20 cellular contexts compared by ENCODE assay signal in genomic region chr1:215718888-215719287, GRCh38.
DNase-seq lines count a peak whose midpoint lies in the region; ATAC-seq and TF ChIP-seq lines count a peak whose summit lies in the region.
"Had no signal": no experiment of that assay in that cellular context is flagged by ENCODE, and none has a peak within 500 bp of the region (broad histone marks: within the 10 kb centered on the region; RNA-seq: fewer than 3 reads in every experiment).

No MANE protein-coding gene starts in this region.

- dilution Hi-C loops in IMR-90 (cut with HindIII; ENCODE audit: low sequenced_read_pairs, unreplicated experiment) = no loop called here

- H2BK20ac ChIP-seq in IMR-90 (ENCODE audit: low read depth, low read length) = peak overlapping the region; percentile 83

- no peaks in the 10 kb centered on the region for H3K9me3 ChIP-seq in heart left ventricle
- H3K9me3 ChIP-seq in IMR-90 (ENCODE audit: control insufficient read depth, insufficient read depth, low read length) = no peaks in the 10 kb centered on the region
- H3K9me3 ChIP-seq: BLaER1, Peyer's patch, SJCRH30 had no signal

- TF ChIP-seq POLR2A in heart left ventricle (IDR thresholded peaks at IDR 0.05) (no peak), IMR-90 (IDR thresholded peaks at IDR 0.05; ENCODE audit: low read depth, low read length) (no peak)

- no peak for TF ChIP-seq RAD21 in IMR-90 (IDR thresholded peaks at IDR 0.05; ENCODE audit: low read length)

- H4K91ac ChIP-seq in IMR-90 (ENCODE audit: insufficient read depth, low read depth, low read length) = peak overlapping the region; percentile 17

- H3K4me2 ChIP-seq in IMR-90 (ENCODE audit: low read depth, low read length) = no peak overlapping the region
- H3K4me2 ChIP-seq: BLaER1 had no signal

- intact Hi-C loops in heart left ventricle (cut with DNase I) (no loop called here), Right ventricle myocardium inferior (cut with DNase I) (no loop called here), IMR-90 (cut with micrococcal nuclease) (no loop called here)

- H2BK15ac ChIP-seq in IMR-90 (ENCODE audit: low read depth, low read length) = peak overlapping the region; percentile 31; the same call in 1 of the 3 replicates

- H2AFZ ChIP-seq in IMR-90 (replicated peaks; ENCODE audit: low read length, poor library complexity) = peak overlapping the region; percentile 71

- peak overlapping the region; percentile 68 for H3K4ac ChIP-seq in IMR-90 (ENCODE audit: low read depth, low read length)

- H3K4me3 ChIP-seq in heart left ventricle (no peak overlapping the region), IMR-90 (ENCODE audit: insufficient read depth, low read depth, low read length) (no peak overlapping the region)
- H3K4me3 ChIP-seq: BLaER1, Peyer's patch, SJCRH30 had no signal

- TF ChIP-seq CTCF in heart left ventricle (IDR thresholded peaks at IDR 0.05) (no peak), IMR-90 (conservative IDR thresholded peaks at IDR 0.05; ENCODE audit: low read depth, low read length) (no peak)

- H3K27me3 ChIP-seq in heart left ventricle (no peaks in the 10 kb centered on the region), IMR-90 (ENCODE audit: control insufficient read depth, insufficient read depth, low read length) (no peaks in the 10 kb centered on the region)
- H3K27me3 ChIP-seq: BLaER1, Peyer's patch, SJCRH30 had no signal

- WGBS in heart left ventricle, 4 donors = 11 to 55% (median 34%) methylated on average over 1 of the region's 1 CpG
- no CpG with 5 or more reads among the region's 1 CpG for WGBS in IMR-90 (ENCODE audit: extremely low coverage in 2 of 2, insufficient read length in 1 of 2), 2 experiments

- no peaks in the 10 kb centered on the region for H4K20me1 ChIP-seq in IMR-90 (ENCODE audit: insufficient read depth, low read length)
- H4K20me1 ChIP-seq: BLaER1 had no signal

- no peak overlapping the region for H3K27ac ChIP-seq in heart left ventricle
- H3K27ac ChIP-seq in IMR-90 (ENCODE audit: insufficient read depth, low read length) = no peak overlapping the region
- H3K27ac ChIP-seq: BLaER1, Peyer's patch, SJCRH30 had no signal

- H2BK5ac ChIP-seq in IMR-90 (ENCODE audit: low read depth, low read length, poor library complexity, severe bottlenecking) = peak overlapping the region; percentile 83

- DNase-seq in heart left ventricle (no peak), Right ventricle myocardium inferior (ENCODE audit: missing footprints) (no peak), EL (peak; percentile 23), IMR-90 (no peak), left lobe of liver (ENCODE audit: low spot score) (no peak), NCI-H2081 (lab: John Stamatoyannopoulos, UW) (no peak)
- no peak for DNase-seq in effector CD8-positive, alpha-beta T cell (lab: John Stamatoyannopoulos, UW)
- DNase-seq: CD4-positive, CD25-positive, alpha-beta regulatory T cell; DMS153; DND-41; NCI-H1092; NCI-H1694 treated with DMSO at 0.1 percent for 48 hours; NCI-H2081 treated with DMSO at 0.1 percent for 48 hours; NCI-H2171 treated with DMSO at 0.1 percent for 48 hours; NCI-H345; NCI-H510A treated with DMSO at 0.1 percent for 48 hours; Peyer's patch had no signal

- peak overlapping the region in 1 of 2 experiments; percentile 26; a peak in 1 of 4 replicates for H4K8ac ChIP-seq in IMR-90 (ENCODE audit: low read depth in 2 of 2, low read length in 2 of 2)

- no peaks in the 10 kb centered on the region for H3K79me1 ChIP-seq in IMR-90 (ENCODE audit: low read depth in 1 of 2, low read length in 2 of 2)

- no peak overlapping the region for H3K56ac ChIP-seq in IMR-90 (ENCODE audit: extremely low read depth, insufficient read depth, low read length)

- in situ Hi-C loops in IMR-90 (cut with MboI; ENCODE audit: low sequenced_read_pairs) = no loop called here

- CTCF ChIA-PET in IMR-90 (lab: Yijun Ruan, JAX) = no interaction called here

- peak overlapping the region; percentile 84 for H2BK120ac ChIP-seq in IMR-90 (ENCODE audit: low read depth, low read length)

- peak overlapping the region; percentile 17; the same call in 1 of the 2 replicates for H3K18ac ChIP-seq in IMR-90 (ENCODE audit: low read depth, low read length)

- H3K4me1 ChIP-seq in heart left ventricle = no peaks in the 10 kb centered on the region
- peaks cover 2% of the 10 kb centered on the region; the same call in 1 of the 2 replicates for H3K4me1 ChIP-seq in IMR-90 (ENCODE audit: control insufficient read depth, insufficient read depth, low read length)
- H3K4me1 ChIP-seq: BLaER1, Peyer's patch, SJCRH30 had no signal

- POLR2A ChIA-PET in IMR-90 (lab: Charles Lee; ENCODE audit: unreplicated experiment) = no interaction called here

- H3K23ac ChIP-seq in IMR-90 (ENCODE audit: low read depth, low read length) = peak overlapping the region; percentile 7; the same call in 1 of the 2 replicates

- peak overlapping the region; percentile 7; the same call in 1 of the 2 replicates for H2AK5ac ChIP-seq in IMR-90 (ENCODE audit: low read depth, low read length)

- H3K36me3 ChIP-seq in heart left ventricle (no peaks in the 10 kb centered on the region), IMR-90 (ENCODE audit: control insufficient read depth, insufficient read depth, low read length) (no peaks in the 10 kb centered on the region)
- H3K36me3 ChIP-seq: BLaER1, Peyer's patch, SJCRH30 had no signal

- no peak overlapping the region for H3K9ac ChIP-seq in IMR-90 (ENCODE audit: low read depth, low read length)
- H3K9ac ChIP-seq: BLaER1 had no signal

- H3K14ac ChIP-seq in IMR-90 (replicated peaks; ENCODE audit: low read depth, low read length) = peak overlapping the region; percentile 55

- peak in 3 of 4 donors; percentile 22 to 36 (median 32) for ATAC-seq in heart left ventricle
- ATAC-seq in Right ventricle myocardium inferior = no peak
- ATAC-seq in IMR-90 (ENCODE audit: low read depth) = no peak
- peak; percentile 75 for ATAC-seq in left lobe of liver
- ATAC-seq: HCT116 had no signal

- no peak overlapping the region for H2AK9ac ChIP-seq in IMR-90 (replicated peaks; ENCODE audit: low read depth, low read length, poor library complexity)

- 0 out of 2 replicates have a peak, but pooled peaks cover 3% of the 10 kb centered on the region for H3K9me1 ChIP-seq in IMR-90 (ENCODE audit: insufficient read depth, low read length)

- peak overlapping the region; percentile 12; the same call in 1 of the 2 replicates for H4K5ac ChIP-seq in IMR-90 (ENCODE audit: low read depth, low read length)

- no TSS peak for BruUV-seq in IMR-90 (replicated peaks; lab: Mats Ljungman, UMichigan)

TF ChIP-seq in IMR-90, 13 proteins besides CTCF, POLR2A, EP300 and RAD21:
- TF ChIP-seq BHLHE40 (IDR thresholded peaks at IDR 0.05; ENCODE audit: low read depth, low read length) = no peak
- no peak for TF ChIP-seq SMC3 (IDR thresholded peaks at IDR 0.05; ENCODE audit: low read depth, low read length)
- TF ChIP-seq CHD1 (IDR thresholded peaks at IDR 0.05; ENCODE audit: low read depth, low read length) = no peak
- no peak for TF ChIP-seq ELK1 (IDR thresholded peaks at IDR 0.05; ENCODE audit: borderline replicate concordance, low read depth, low read length)
- no peak for TF ChIP-seq MXI1 (IDR thresholded peaks at IDR 0.05; ENCODE audit: borderline replicate concordance, low read depth, low read length)
- TF ChIP-seq RCOR1 (IDR thresholded peaks at IDR 0.05; ENCODE audit: insufficient replicate concordance, low read length) = no peak
- no peak for TF ChIP-seq USF2 (IDR thresholded peaks at IDR 0.05; ENCODE audit: low read depth, low read length)
- no peak for TF ChIP-seq RFX5 (IDR thresholded peaks at IDR 0.05; ENCODE audit: low read depth, low read length)

Comparison
In these comparisons a context has a peak if more than half of its experiments do, and no peak if none do; other contexts are left out.
1. ATAC-seq: peak in heart left ventricle (3 of 4) and left lobe of liver (single experiment); none in Right ventricle myocardium inferior (single experiment) and IMR-90 (single experiment).